7 cellular contexts compared by ENCODE assay signal in the genomic region with DNA sequence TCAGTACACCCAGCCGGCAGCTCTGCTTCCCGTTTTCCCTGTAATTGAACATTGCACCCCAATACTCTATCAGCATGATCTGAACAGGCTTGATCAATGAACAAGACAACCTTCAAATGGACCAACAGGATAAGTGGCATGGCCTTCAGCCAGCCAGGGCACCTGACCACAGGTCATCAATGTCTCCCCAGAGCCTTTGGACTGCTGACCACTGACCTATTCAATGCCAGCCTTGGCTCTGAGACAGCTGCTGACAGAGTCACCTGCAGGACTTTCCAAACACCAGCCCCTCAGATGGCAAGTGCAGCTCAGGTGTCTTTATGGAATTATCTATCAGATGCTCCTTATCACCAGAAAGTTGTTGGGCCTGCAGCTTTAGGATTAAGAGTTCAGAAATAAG.
"Had no signal": no experiment of that assay in that cellular context is flagged by ENCODE, and none has a peak within 500 bp of the region (broad histone marks: within the 10 kb centered on the region; RNA-seq: fewer than 3 reads in every experiment).

No MANE protein-coding gene starts in this region.

- DNase-seq: GM23248, GOT3, H7, HFFc6 had no signal

- H3K36me3 Mint-ChIP-seq: IgD-negative memory B cell had no signal

- H3K4me3 Mint-ChIP-seq: HFFc6, IgD-negative memory B cell had no signal

- H3K9ac ChIP-seq: GM23248 had no signal

- H3K36me3 ChIP-seq: HAP-1 had no signal

- H2AFZ ChIP-seq: GM23248 had no signal

- H3K9me3 ChIP-seq: HAP-1 had no signal

- H3K4me3 ChIP-seq: GM23248, HAP-1 had no signal

- H3K27ac Mint-ChIP-seq: HFFc6, IgD-negative memory B cell had no signal

- H3K27ac ChIP-seq: GM23248 had no signal

- FAIRE-seq: HTR-8/SVneo had no signal
